In genomic region chr2:235564884-235565530, GRCh38 we compare ENCODE assay signal across 13 cellular contexts.
"Had no signal": no experiment of that assay in that cellular context is flagged by ENCODE, and none has a peak within 500 bp of the region (broad histone marks: within the 10 kb centered on the region; RNA-seq: fewer than 3 reads in every experiment).

No MANE protein-coding gene starts in this region.

- H3K9me3 ChIP-seq: mucosa of descending colon, prostate gland had no signal

- H3K27ac ChIP-seq: esophagus squamous epithelium, heart right ventricle, prostate gland, right atrium auricular region had no signal

- ATAC-seq: effector memory CD8-positive, alpha-beta T cell; heart right ventricle; mucosa of descending colon had no signal

- H3K36me3 ChIP-seq: esophagus squamous epithelium, prostate gland, right atrium auricular region had no signal

- H3K4me3 ChIP-seq: esophagus squamous epithelium, heart right ventricle, mucosa of descending colon, prostate gland, right atrium auricular region had no signal

- DNase-seq: activated B cell treated with CpG ODN at 0.5 μM for 24 hours; activated CD4-positive, alpha-beta memory T cell treated with anti-CD3 and anti-CD28 coated beads for 36 hours; activated CD4-positive, alpha-beta T cell treated with anti-CD3 and anti-CD28 coated beads for 4 hours; activated T-cell treated with anti-CD3 and anti-CD28 coated beads for 4 hours; effector memory CD8-positive, alpha-beta T cell; esophagus squamous epithelium; heart right ventricle; mesenchymal stem cell; naive B cell; T-helper 2 cell had no signal

- H3K4me1 ChIP-seq: prostate gland had no signal

- H3K27me3 ChIP-seq: esophagus squamous epithelium, heart right ventricle, right atrium auricular region had no signal
